25 cellular contexts compared by ENCODE assay signal in genomic region chr3:24525022-24525421, GRCh38. TPM values are rescaled to one million over a fixed set of nuclear protein-coding genes. Genes with fewer than 3 reads are reported as not detected.
"Had no signal": no experiment of that assay in that cellular context is flagged by ENCODE, and none has a peak within 500 bp of the region (broad histone marks: within the 10 kb centered on the region; RNA-seq: fewer than 3 reads in every experiment).

No MANE protein-coding gene starts in this region.

- H3K27me3 ChIP-seq: ovary, right atrium auricular region, suprapubic skin, tibial artery, uterus had no signal

- H3K36me3 ChIP-seq: left ventricle myocardium inferior, neural progenitor cell, ovary, right atrium auricular region, suprapubic skin, thoracic aorta, tibial artery, uterus had no signal

- DNase-seq: hypothalamus; immature natural killer cell; left ventricle myocardium inferior; midbrain; mucosa of descending colon; naive thymus-derived CD8-positive, alpha-beta T cell; nephron progenitor cell; ovary; stimulated activated CD4-positive, alpha-beta T cell treated with anti-CD3 and anti-CD28 coated beads, Interleukin-12 subunit alpha, Interleukin-12 subunit beta, amount 100 ng/mL, for 4 hours; stimulated activated CD4-positive, alpha-beta T cell treated with anti-CD3 and anti-CD28 coated beads, Interleukin-15, amount 100 ng/mL, for 24 hours; stimulated activated CD4-positive, alpha-beta T cell treated with anti-CD3 and anti-CD28 coated beads, Interleukin-2, amount 100 ng/mL, for 24 hours; stimulated activated CD4-positive, alpha-beta T cell treated with anti-CD3 and anti-CD28 coated beads, Interleukin-4, amount 100 ng/mL, for 1 hour; stimulated activated naive B cell treated with anti-CD40 and anti-IgM and Interleukin-4, amounts not matched to agents 10 μg/mL and 1 μg/mL and 100 μg/mL, for 72 hours; stimulated activated naive CD8-positive, alpha-beta T cell treated with anti-CD3 and anti-CD28 coated beads, Interleukin-15, Interleukin-2, amounts not matched to agents 100 U/mL and 50 U/mL, for 24 hours; tibial artery; trophoblast cell; uterus had no signal

- H3K36me3 Mint-ChIP-seq: neural progenitor cell; stimulated activated naive B cell treated with anti-CD40 and anti-IgM and Interleukin-4, amounts not matched to agents 10 μg/mL and 1 μg/mL and 100 μg/mL, for 72 hours had no signal

- H3K4me3 Mint-ChIP-seq: immature natural killer cell; naive thymus-derived CD8-positive, alpha-beta T cell; nephron progenitor cell; neural progenitor cell; stimulated activated naive B cell treated with anti-CD40 and anti-IgM and Interleukin-4, amounts not matched to agents 10 μg/mL and 1 μg/mL and 100 μg/mL, for 72 hours had no signal

- H3K27ac ChIP-seq: left ventricle myocardium inferior, neural progenitor cell, ovary, right atrium auricular region, skin epidermis, suprapubic skin, thoracic aorta, tibial artery, uterus had no signal

- H3K4me1 ChIP-seq: uterus had no signal

- H3K4me3 ChIP-seq: left ventricle myocardium inferior, lung, mucosa of descending colon, neural progenitor cell, ovary, right atrium auricular region, skin epidermis, suprapubic skin, thoracic aorta, tibial artery, uterus had no signal

- H3K9ac ChIP-seq: neural progenitor cell had no signal

- H3K9me3 Mint-ChIP-seq: neural progenitor cell; stimulated activated naive B cell treated with anti-CD40 and anti-IgM and Interleukin-4, amounts not matched to agents 10 μg/mL and 1 μg/mL and 100 μg/mL, for 72 hours had no signal

- FAIRE-seq: islet of Langerhans had no signal

- H3K4me2 ChIP-seq: neural progenitor cell had no signal

- ATAC-seq: naive thymus-derived CD8-positive, alpha-beta T cell; sciatic nerve; stimulated activated naive B cell treated with anti-CD40 and anti-IgM and Interleukin-4, amounts not matched to agents 10 μg/mL and 1 μg/mL and 100 μg/mL, for 72 hours; stimulated activated naive CD8-positive, alpha-beta T cell treated with anti-CD3 and anti-CD28 coated beads, Interleukin-15, Interleukin-2, amounts not matched to agents 100 U/mL and 50 U/mL, for 24 hours had no signal

- H3K27ac Mint-ChIP-seq: immature natural killer cell; naive thymus-derived CD8-positive, alpha-beta T cell; nephron progenitor cell; neural progenitor cell; stimulated activated naive B cell treated with anti-CD40 and anti-IgM and Interleukin-4, amounts not matched to agents 10 μg/mL and 1 μg/mL and 100 μg/mL, for 72 hours had no signal

- H3K9me3 ChIP-seq: left ventricle myocardium inferior, mucosa of descending colon, ovary, right atrium auricular region, suprapubic skin, thoracic aorta, tibial artery, uterus had no signal

RNA-seq across cellular contexts. Expression of gene THRB, which starts 30.4 kb away (rescaled TPM):
- total RNA-seq: naive thymus-derived CD8-positive, alpha-beta T cell had no signal
- polyA plus RNA-seq: immature natural killer cell; naive thymus-derived CD8-positive, alpha-beta T cell had no signal
